ENCODE assay signal across 9 cellular contexts in genomic region chr1:91731815-91732214, GRCh38.
DNase-seq lines count a peak whose midpoint lies in the region; ATAC-seq and TF ChIP-seq lines count a peak whose summit lies in the region.
"Had no signal": no experiment of that assay in that cellular context is flagged by ENCODE, and none has a peak within 500 bp of the region (broad histone marks: within the 10 kb centered on the region; RNA-seq: fewer than 3 reads in every experiment).

No MANE protein-coding gene starts in this region.

- H3K36me3 ChIP-seq in mesenchymal stem cell (ENCODE audit: control insufficient read depth in 1 of 2, insufficient read depth in 2 of 2, low read depth in 1 of 2, low read length in 2 of 2): peaks cover 3 to 99% of the 10 kb centered on the region in 2 experiments
- peaks cover 0 to 12% (median 0%) of the 10 kb centered on the region in 4 donors for H3K36me3 ChIP-seq in transverse colon

- H3K9me3 ChIP-seq in mesenchymal stem cell (ENCODE audit: control insufficient read depth, low read length) (no peaks in the 10 kb centered on the region), transverse colon (no peaks in the 10 kb centered on the region)

- H3K27ac ChIP-seq in mesenchymal stem cell (ENCODE audit: low read length, poor library complexity, severe bottlenecking) (peak overlapping the region; percentile 98), transverse colon (peak overlapping the region; percentile 51 to 85 (median 68))

- H3K4me3 Mint-ChIP-seq in activated CD4-positive, alpha-beta memory T cell treated with anti-CD3 and anti-CD28 coated beads for 36 hours: peak overlapping the region; percentile 10
- H3K4me3 Mint-ChIP-seq in activated CD4-positive, alpha-beta memory T cell treated with anti-CD3 and anti-CD28 coated beads, Interleukin-2, amount 10 ng/mL, durations not matched to agents 7 days and 5 days: no peak overlapping the region

- H2BK12ac ChIP-seq in mesenchymal stem cell (ENCODE audit: low read length in 2 of 2): peak overlapping the region in 1 of 2 experiments; percentile 16

- peak overlapping the region; percentile 29 for H3K27ac Mint-ChIP-seq in activated CD4-positive, alpha-beta memory T cell treated with anti-CD3 and anti-CD28 coated beads for 36 hours
- H3K27ac Mint-ChIP-seq in activated CD4-positive, alpha-beta memory T cell treated with anti-CD3 and anti-CD28 coated beads, Interleukin-2, amount 10 ng/mL, durations not matched to agents 7 days and 5 days: no peak overlapping the region

- peaks cover 50% of the 10 kb centered on the region for H3K4me1 Mint-ChIP-seq in activated CD4-positive, alpha-beta memory T cell treated with anti-CD3 and anti-CD28 coated beads for 36 hours (ENCODE audit: low read depth)
- peaks cover 55% of the 10 kb centered on the region for H3K4me1 Mint-ChIP-seq in activated CD4-positive, alpha-beta memory T cell treated with anti-CD3 and anti-CD28 coated beads, Interleukin-2, amount 10 ng/mL, durations not matched to agents 7 days and 5 days

- no peak overlapping the region for H3K14ac ChIP-seq in mesenchymal stem cell (ENCODE audit: low read length in 2 of 2)

- peak overlapping the region; percentile 70 for H3K9ac ChIP-seq in mesenchymal stem cell (ENCODE audit: low read length)

- no peak overlapping the region for H3K18ac ChIP-seq in mesenchymal stem cell (ENCODE audit: low read depth in 1 of 2, low read length in 2 of 2)

- H3K4me3 ChIP-seq in mesenchymal stem cell (ENCODE audit: insufficient read depth in 1 of 2, low read depth in 1 of 2, low read length in 2 of 2) (no peak overlapping the region), transverse colon (no peak overlapping the region)

- POLR2A ChIA-PET in activated CD4-positive, alpha-beta memory T cell treated with anti-CD3 and anti-CD28 coated beads for 36 hours (lab: Charles Lee): interaction anchor here (0.9 to 2.5 kb wide), 4 partner anchors 19 to 73 kb away, joined by 3 to 16 read pairs (median 9); no protein-coding TSS in a partner anchor
- POLR2A ChIA-PET in activated CD4-positive, alpha-beta memory T cell treated with anti-CD3 and anti-CD28 coated beads, Interleukin-2, amount 10 ng/mL, durations not matched to agents 7 days and 5 days (lab: Charles Lee): interaction anchor here (1.5 to 1.9 kb wide), 2 partner anchors 18 to 20 kb away, joined by 4 to 6 read pairs; no protein-coding TSS in a partner anchor

- no peaks in the 10 kb centered on the region for H3K27me3 Mint-ChIP-seq in activated CD4-positive, alpha-beta memory T cell treated with anti-CD3 and anti-CD28 coated beads for 36 hours
- no peaks in the 10 kb centered on the region for H3K27me3 Mint-ChIP-seq in activated CD4-positive, alpha-beta memory T cell treated with anti-CD3 and anti-CD28 coated beads, Interleukin-2, amount 10 ng/mL, durations not matched to agents 7 days and 5 days

- in situ Hi-C loops in transverse colon (cut with MboI; ENCODE audit: low pct_ligation_motif_present in 1 of 4, low pct_unique_long_range_greater_than_20kb in 1 of 4, low sequenced_read_pairs in 3 of 4): no loop called here

- peak overlapping the region in 1 of 2 experiments; percentile 36 for H3K23ac ChIP-seq in mesenchymal stem cell (ENCODE audit: low read length in 2 of 2)

- H3K4me2 ChIP-seq in mesenchymal stem cell (ENCODE audit: low read length, poor library complexity, severe bottlenecking): no peak overlapping the region

- no peak overlapping the region for H4K91ac ChIP-seq in mesenchymal stem cell (ENCODE audit: low read length)

- intact Hi-C loops in activated CD4-positive, alpha-beta memory T cell treated with anti-CD3 and anti-CD28 coated beads for 36 hours (cut with micrococcal nuclease): loop anchor here (1.0 to 2.0 kb wide), 7 partner anchors 19 to 176 kb away; no protein-coding TSS in a partner anchor
- intact Hi-C loops in transverse colon (cut with DNase I; ENCODE audit: low total_unique reads): no loop called here

- H3K36me3 Mint-ChIP-seq in activated CD4-positive, alpha-beta memory T cell treated with anti-CD3 and anti-CD28 coated beads for 36 hours: peaks cover 16% of the 10 kb centered on the region
- H3K36me3 Mint-ChIP-seq in activated CD4-positive, alpha-beta memory T cell treated with anti-CD3 and anti-CD28 coated beads, Interleukin-2, amount 10 ng/mL, durations not matched to agents 7 days and 5 days (ENCODE audit: low read depth): peaks cover 80% of the 10 kb centered on the region

- no peak overlapping the region for H2AFZ ChIP-seq in mesenchymal stem cell (ENCODE audit: low read depth, low read length)

- peaks cover 8% of the 10 kb centered on the region for H3K79me1 ChIP-seq in mesenchymal stem cell (replicated peaks; ENCODE audit: low read length, poor library complexity, severe bottlenecking)

- no peak overlapping the region for H2BK15ac ChIP-seq in mesenchymal stem cell (ENCODE audit: low read depth, poor library complexity, severe bottlenecking)

- H2BK5ac ChIP-seq in mesenchymal stem cell (ENCODE audit: low read depth, low read length, poor library complexity, severe bottlenecking): peak overlapping the region; percentile 76

- H3K4me1 ChIP-seq in mesenchymal stem cell (ENCODE audit: control insufficient read depth, insufficient read depth, low read depth, low read length) (peaks cover 20% of the 10 kb centered on the region), transverse colon (peaks cover 12 to 43% (median 15%) of the 10 kb centered on the region in 4 donors)

- no peak overlapping the region for H2BK120ac ChIP-seq in mesenchymal stem cell (ENCODE audit: low read depth, low read length)

- H3K9me3 Mint-ChIP-seq in activated CD4-positive, alpha-beta memory T cell treated with anti-CD3 and anti-CD28 coated beads for 36 hours: no peaks in the 10 kb centered on the region
- H3K9me3 Mint-ChIP-seq in activated CD4-positive, alpha-beta memory T cell treated with anti-CD3 and anti-CD28 coated beads, Interleukin-2, amount 10 ng/mL, durations not matched to agents 7 days and 5 days: no peaks in the 10 kb centered on the region

- no peak for TF ChIP-seq CTCF in transverse colon (IDR thresholded peaks at IDR 0.05)

- H4K8ac ChIP-seq in mesenchymal stem cell (ENCODE audit: low read length): no peak overlapping the region

- TF ChIP-seq EP300 in transverse colon (IDR thresholded peaks at IDR 0.05; ENCODE audit: low read depth): no peak

- peak overlapping the region; percentile 86 for H2AK5ac ChIP-seq in mesenchymal stem cell (ENCODE audit: low read length, severe bottlenecking)

- no peak for ATAC-seq in HG02642 (IDR thresholded peaks at IDR 0.05; ENCODE audit: poor library complexity, unreplicated experiment)

- 86% methylated on average over 4 of the region's 4 CpGs for WGBS in mesenchymal stem cell
- WGBS in transverse colon (ENCODE audit: low coverage in 1 of 2), 2 donors: 26 to 49% methylated on average over 3 to 4 of the region's 4 CpGs

- CTCF ChIA-PET in activated CD4-positive, alpha-beta memory T cell treated with anti-CD3 and anti-CD28 coated beads for 36 hours (lab: Charles Lee): interaction anchor here (0.9 to 2.4 kb wide), 5 partner anchors 19 to 447 kb away, joined by 3 to 6 read pairs (median 4); no protein-coding TSS in a partner anchor
- CTCF ChIA-PET in activated CD4-positive, alpha-beta memory T cell treated with anti-CD3 and anti-CD28 coated beads, Interleukin-2, amount 10 ng/mL, durations not matched to agents 7 days and 5 days (lab: Charles Lee): no interaction called here

- peak; percentile 79 for DNase-seq in activated CD4-positive, alpha-beta memory T cell treated with anti-CD3 and anti-CD28 coated beads for 36 hours
- DNase-seq in activated CD4-positive, alpha-beta memory T cell treated with anti-CD3 and anti-CD28 coated beads, Interleukin-2, amount 10 ng/mL, durations not matched to agents 7 days and 5 days: no peak
- peak; percentile 45 for DNase-seq in activated naive CD4-positive, alpha-beta T cell treated with anti-CD3 and anti-CD28 coated beads, Interleukin-2, amount 50 U/mL, for 16 hours
- DNase-seq in mesenchymal stem cell (no peak), transverse colon (no peak), foreskin melanocyte (no peak), NOMO-1 (lab: John Stamatoyannopoulos, UW; ENCODE audit: unreplicated experiment in 2 of 2) (no peak)
- DNase-seq: amygdala had no signal

- H3K27me3 ChIP-seq in mesenchymal stem cell (ENCODE audit: control insufficient read depth in 1 of 2, insufficient read depth in 1 of 2, low read length in 2 of 2) (no peaks in the 10 kb centered on the region), transverse colon (no peaks in the 10 kb centered on the region)

- no peak overlapping the region for H3K4ac ChIP-seq in mesenchymal stem cell (ENCODE audit: low read depth in 1 of 2, low read length in 2 of 2)

- no peak for TF ChIP-seq POLR2A in transverse colon (IDR thresholded peaks at IDR 0.05)

Comparison
In these comparisons a context has a peak if more than half of its experiments do, and no peak if none do; other contexts are left out.
1. DNase-seq: peak in activated CD4-positive, alpha-beta memory T cell treated with anti-CD3 and anti-CD28 coated beads for 36 hours (single experiment) and activated naive CD4-positive, alpha-beta T cell treated with anti-CD3 and anti-CD28 coated beads, Interleukin-2, amount 50 U/mL, for 16 hours (single experiment); none in activated CD4-positive, alpha-beta memory T cell treated with anti-CD3 and anti-CD28 coated beads, Interleukin-2, amount 10 ng/mL, durations not matched to agents 7 days and 5 days (single experiment), mesenchymal stem cell (single experiment), transverse colon (single experiment), foreskin melanocyte (single experiment) and NOMO-1 (0 of 2).